In genomic region chr3:53477689-53478088, GRCh38 we compare ENCODE assay signal across 10 cellular contexts. TPM values are rescaled to one million over a fixed set of nuclear protein-coding genes. Genes with fewer than 3 reads are reported as not detected.
DNase-seq lines count a peak whose midpoint lies in the region; ATAC-seq, FAIRE-seq and TF ChIP-seq lines count a peak whose summit lies in the region.
"Not testable (repeated sequence)": the region's sequence is repeated elsewhere in the genome, so short reads cannot be mapped to it uniquely, and the experiment has no call there.
"Had no signal": no experiment of that assay in that cellular context is flagged by ENCODE, and none has a peak within 500 bp of the region (broad histone marks: within the 10 kb centered on the region; RNA-seq: fewer than 3 reads in every experiment).

No MANE protein-coding gene starts in this region.

- H4K20me1 ChIP-seq in hepatocyte (ENCODE audit: insufficient read depth, poor library complexity, severe bottlenecking), result not testable (repeated sequence)

- H3K4me1 ChIP-seq in A549 (peaks cover 31% of the 10 kb centered on the region), hepatocyte (ENCODE audit: insufficient read depth) (peaks cover 16% of the 10 kb centered on the region), right lobe of liver (peaks cover 0 to 25% (median 12%) of the 10 kb centered on the region in 4 donors), transverse colon (peaks cover 6 to 21% (median 12%) of the 10 kb centered on the region in 4 donors)

- BruUV-seq in Calu3 (replicated peaks; lab: Mats Ljungman, UMichigan), result not testable (repeated sequence)

- H3K79me2 ChIP-seq in hepatocyte, result not testable (repeated sequence)

- 55% methylated on average over 1 of the region's 1 CpG for WGBS in A549 (ENCODE audit: missing lambda C conversion rate)
- WGBS in hepatocyte (ENCODE audit: low lambda C conversion rate, missing lambda C conversion rate), result 89% methylated on average over 1 of the region's 1 CpG
- 56% methylated on average over 1 of the region's 1 CpG for WGBS in right lobe of liver (ENCODE audit: insufficient coverage, low coverage, low lambda C conversion rate, missing lambda C conversion rate)
- 62 to 70% methylated on average over 1 of the region's 1 CpG for WGBS in transverse colon (ENCODE audit: low coverage in 1 of 2), 2 donors

- not testable (repeated sequence) for H3K9me2 ChIP-seq in hepatocyte (replicated peaks; ENCODE audit: insufficient read depth)

- not testable (repeated sequence) for H3K36me3 ChIP-seq in hepatocyte (replicated peaks; ENCODE audit: insufficient read depth, low read depth); right lobe of liver; transverse colon

- not testable (repeated sequence) for H3K4me3 ChIP-seq in A549, hepatocyte, right lobe of liver, transverse colon

- H3K9me3 ChIP-seq in A549; hepatocyte (ENCODE audit: low read depth); right lobe of liver; transverse colon: not testable (repeated sequence)

- not testable (repeated sequence) for H2AFZ ChIP-seq in hepatocyte

- not testable (repeated sequence) for H3K27me3 Mint-ChIP-seq in Calu3 (ENCODE audit: unreplicated experiment)
- peaks cover 15% of the 10 kb centered on the region for H3K27me3 Mint-ChIP-seq in nephron (ENCODE audit: low read depth)

- not testable (repeated sequence) for H3K9me3 Mint-ChIP-seq in Calu3 (ENCODE audit: low read depth, unreplicated experiment); nephron

- POLR2A ChIA-PET in A549 (lab: Yijun Ruan, JAX), result not testable (repeated sequence)

- ATAC-seq in A549, right lobe of liver: not testable (repeated sequence)

- H3K27ac ChIP-seq in A549, result peak overlapping the region; percentile 84 to 85
- H3K27ac ChIP-seq in VCaP, result peak overlapping the region; percentile 88
- peak overlapping the region; percentile 82 for H3K27ac ChIP-seq in hepatocyte
- H3K27ac ChIP-seq in right lobe of liver, result peak overlapping the region; percentile 65 to 97 (median 94)
- H3K27ac ChIP-seq in transverse colon, result peak overlapping the region; percentile 74 to 85 (median 77)

- TF ChIP-seq EP300 in A549 (IDR thresholded peaks at IDR 0.05); transverse colon (IDR thresholded peaks at IDR 0.05; ENCODE audit: low read depth): not testable (repeated sequence)

- not testable (repeated sequence) for FAIRE-seq in A549 (lab: Jason Lieb, UNC)

- H3K36me3 Mint-ChIP-seq in Calu3 (ENCODE audit: insufficient read depth, unreplicated experiment), result peaks cover 11% of the 10 kb centered on the region
- not testable (repeated sequence) for H3K36me3 Mint-ChIP-seq in nephron (ENCODE audit: low read depth)

- not testable (repeated sequence) for DNase-seq in A549 (ENCODE audit: low read depth in 1 of 2, low spot score in 1 of 2); Calu3; hepatocyte (ENCODE audit: low spot score); right lobe of liver; transverse colon

- CTCF ChIA-PET in A549 (lab: Yijun Ruan, JAX), result not testable (repeated sequence)
- CTCF ChIA-PET in Calu3 (lab: Charles Lee), result interaction anchor here (0.7 to 2.0 kb wide), 3 partner anchors 13 to 158 kb away, joined by 3 to 14 read pairs (median 8); partner anchors contain the start of gene CACNA1D

- not testable (repeated sequence) for H3K27me3 ChIP-seq in hepatocyte, right lobe of liver, transverse colon

- not testable (repeated sequence) for TF ChIP-seq CTCF in A549 (IDR thresholded peaks at IDR 0.05); Calu3 (IDR thresholded peaks at IDR 0.05; ENCODE audit: unreplicated experiment); VCaP (conservative IDR thresholded peaks at IDR 0.05); hepatocyte (IDR thresholded peaks at IDR 0.05; ENCODE audit: poor library complexity); right lobe of liver (IDR thresholded peaks at IDR 0.05); nephron (IDR thresholded peaks at IDR 0.05; ENCODE audit: unreplicated experiment in 3 of 3); transverse colon (IDR thresholded peaks at IDR 0.05)

- H3K27ac Mint-ChIP-seq in Calu3 (ENCODE audit: unreplicated experiment), result peak overlapping the region; percentile 93
- peak overlapping the region in 2 of 3 experiments; percentile 76 to 89 for H3K27ac Mint-ChIP-seq in nephron

- not testable (repeated sequence) for H3K4me3 Mint-ChIP-seq in Calu3 (ENCODE audit: low read depth, unreplicated experiment); nephron

- TF ChIP-seq RAD21 in A549 (conservative IDR thresholded peaks at IDR 0.05 in 1 of 2, IDR thresholded peaks at IDR 0.05 in 1 of 2), result not testable (repeated sequence)

- in situ Hi-C loops in transverse colon (cut with MboI; ENCODE audit: low pct_ligation_motif_present in 1 of 4, low pct_unique_long_range_greater_than_20kb in 1 of 4, low sequenced_read_pairs in 3 of 4), result not testable (repeated sequence)

- TF ChIP-seq POLR2A in A549 (IDR thresholded peaks at IDR 0.05; ENCODE audit: low read length); right lobe of liver (IDR thresholded peaks at IDR 0.05); transverse colon (IDR thresholded peaks at IDR 0.05): not testable (repeated sequence)

- intact Hi-C loops in Calu3 (cut with micrococcal nuclease; ENCODE audit: unreplicated experiment), result loop anchor here (2.0 kb wide), 1 partner anchor 29 kb away; no protein-coding TSS in a partner anchor
- intact Hi-C loops in right lobe of liver (cut with DNase I); transverse colon (cut with DNase I; ENCODE audit: low total_unique reads): not testable (repeated sequence)

- H3K4me1 Mint-ChIP-seq in Calu3 (ENCODE audit: low read depth, unreplicated experiment), result peaks cover 38% of the 10 kb centered on the region
- H3K4me1 Mint-ChIP-seq in nephron, result not testable (repeated sequence)

- peak overlapping the region; percentile 72 for H3K4me2 ChIP-seq in A549
- peak overlapping the region; percentile 20 for H3K4me2 ChIP-seq in hepatocyte

RNA-seq across cellular contexts. Expression of gene CACNA1D, which starts 16.7 kb away (rescaled TPM):
- polyA plus RNA-seq in A549 (2011; rRNA removed) (10.7 and 18.2 TPM in 2 replicates), A549 (2017; fragmentation: RNase III; extraction: RNeasy Plus Mini Kit Qiagen cat#74134 plus additional on column Dnase treatment) (1.1 to 1.5 TPM (median 1.2 TPM) in 3 replicates), hepatocyte (5.2 and 8.9 TPM in 2 replicates)
- 0.95 and 1.6 TPM in 2 replicates for polyA plus RNA-seq in A549 (2012; cell fraction: cytosol; rRNA removed)
- 6.6 and 7.6 TPM in 2 replicates for polyA plus RNA-seq in A549 (2012; cell fraction: nucleus; rRNA removed)
- polyA minus RNA-seq in A549 (2011; rRNA and poly(A)+ RNA removed), result 49.9 and 64.1 TPM in 2 replicates
- total RNA-seq in Calu3 (2022) (36.3 and 48.3 TPM in 2 replicates), hepatocyte (27.8 and 30.1 TPM in 2 replicates), right lobe of liver (10 to 100 TPM in 2 of 6 experiments, 1 to 10 TPM in 4; 5.5 to 12.7 (median 9.3) TPM), transverse colon (10 to 100 TPM; 12.7 to 98.9 (median 25.0) TPM)
- total RNA-seq: A172; A673; CD4-positive, alpha-beta memory T cell had no signal
